27 cellular contexts compared by ENCODE assay signal in genomic region chr11:13224324-13224723, GRCh38.
"Had no signal": no experiment of that assay in that cellular context is flagged by ENCODE, and none has a peak within 500 bp of the region (broad histone marks: within the 10 kb centered on the region; RNA-seq: fewer than 3 reads in every experiment).

No MANE protein-coding gene starts in this region.

- H2AFZ ChIP-seq: parathyroid adenoma had no signal

- H3K4me3 ChIP-seq: colonic mucosa, esophagus muscularis mucosa, heart right ventricle, lung, mucosa of descending colon, right lobe of liver, suprapubic skin, transverse colon, vagina had no signal

- H3K27me3 ChIP-seq: colonic mucosa, esophagus muscularis mucosa, right lobe of liver, suprapubic skin, transverse colon, vagina had no signal

- ATAC-seq: heart right ventricle; left lobe of liver; mucosa of descending colon; natural killer cell treated with Interleukin-12 subunit alpha and Interleukin-12 subunit beta and Interleukin-15 and Interleukin-18, amount 100 ng/mL, for 72 hours; right lobe of liver; stimulated activated naive CD8-positive, alpha-beta T cell treated with anti-CD3 and anti-CD28 coated beads, Interleukin-15, amount 100 ng/mL, for 72 hours had no signal

- H3K27ac ChIP-seq: colonic mucosa, esophagus muscularis mucosa, heart right ventricle, neutrophil, parathyroid adenoma, right lobe of liver, suprapubic skin, transverse colon, vagina had no signal

- H3K4me1 ChIP-seq: colonic mucosa, right lobe of liver, transverse colon had no signal

- H3K9me3 ChIP-seq: colonic mucosa, esophagus muscularis mucosa, heart right ventricle, mucosa of descending colon, neutrophil, right lobe of liver, suprapubic skin, transverse colon, vagina had no signal

- DNase-seq: colonic mucosa; effector CD8-positive, alpha-beta T cell; endodermal cell; foreskin melanocyte; glutamatergic neuron; heart right ventricle; hippocampal formation; islet precursor cell; mesenchymal stem cell; mucosa of descending colon; naive B cell; right lobe of liver; small intestine; stimulated activated CD4-positive, alpha-beta T cell treated with anti-CD3 and anti-CD28 coated beads, Interleukin-15, amount 100 ng/mL, for 24 hours; stimulated activated CD4-positive, alpha-beta T cell treated with anti-CD3 and anti-CD28 coated beads, Interleukin-4, amount 100 ng/mL, for 1 hour; stimulated activated CD8-positive, alpha-beta memory T cell treated with anti-CD3 and anti-CD28 coated beads, Interleukin-4, amount 100 ng/mL, for 48 hours; stimulated activated naive CD4-positive, alpha-beta T cell; stimulated activated naive CD8-positive, alpha-beta T cell treated with anti-CD3 and anti-CD28 coated beads, Interleukin-15, amount 100 ng/mL, for 72 hours; transverse colon had no signal

- H3K36me3 ChIP-seq: colonic mucosa, esophagus muscularis mucosa, heart right ventricle, neutrophil, right lobe of liver, suprapubic skin, transverse colon, vagina had no signal

- H3K9ac ChIP-seq: parathyroid adenoma had no signal

- H3K79me2 ChIP-seq: parathyroid adenoma had no signal
